9 cellular contexts compared by ENCODE assay signal in the genomic region with DNA sequence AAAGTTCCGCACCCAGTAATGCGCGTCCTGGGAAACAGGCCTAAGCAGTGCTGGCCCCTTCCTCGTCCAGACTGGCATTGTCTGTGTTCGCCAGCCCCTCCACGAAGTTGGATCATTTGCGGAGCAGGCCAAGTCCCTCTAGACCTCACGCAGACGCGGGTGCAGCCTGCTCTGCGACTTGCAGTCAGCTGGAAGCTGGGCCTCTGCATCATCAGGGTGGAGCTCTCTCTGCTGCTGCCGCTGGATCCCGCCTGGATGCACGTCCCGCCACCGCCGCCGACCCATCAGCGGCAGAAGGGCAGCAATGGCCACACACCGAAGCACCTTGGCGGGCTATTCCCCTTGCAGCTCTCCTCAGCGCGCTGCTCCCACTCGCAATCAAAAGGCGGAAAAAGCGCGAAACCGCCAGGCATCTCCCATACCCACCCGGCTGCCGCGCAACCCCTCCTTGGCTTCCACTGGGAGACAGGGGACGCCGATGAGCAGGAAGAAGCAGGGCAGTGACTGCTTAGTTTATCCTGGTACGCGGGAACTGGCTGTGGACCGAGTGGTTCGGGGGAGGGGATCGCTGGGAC. TPM values are rescaled to one million over a fixed set of nuclear protein-coding genes. Genes with fewer than 3 reads are reported as not detected.
A peak's percentile ranks its signal among the peaks of the same experiment; 100 is the strongest.
DNase-seq lines count a peak whose midpoint lies in the region; ATAC-seq, FAIRE-seq and TF ChIP-seq lines count a peak whose summit lies in the region.
"Had no signal": no experiment of that assay in that cellular context is flagged by ENCODE, and none has a peak within 500 bp of the region (broad histone marks: within the 10 kb centered on the region; RNA-seq: fewer than 3 reads in every experiment).

No MANE protein-coding gene starts in this region.

- H2BK120ac ChIP-seq in H1 (replicated peaks; ENCODE audit: low read depth, low read length) (no peak overlapping the region), mesendoderm (ENCODE audit: low read depth, low read length) (no peak overlapping the region)

- H3K79me1 ChIP-seq in H1 (ENCODE audit: low read depth, low read length) (no peaks in the 10 kb centered on the region), mesendoderm (ENCODE audit: low read length) (no peaks in the 10 kb centered on the region)

- no peak overlapping the region for H3K27ac Mint-ChIP-seq in activated CD8-positive, alpha-beta memory T cell treated with anti-CD3 and anti-CD28 coated beads, Interleukin-2, amount 10 ng/mL, durations not matched to agents 7 days and 5 days

- DNase-seq in AG04450 (ENCODE audit: low read depth, low spot score) (no peak), MG63 (peak; percentile 75), H1 (ENCODE audit: low read depth in 1 of 2, low spot score in 2 of 2) (peak in 1 of 2 experiments; percentile 80), mesendoderm (peak; percentile 78)
- DNase-seq in activated CD8-positive, alpha-beta memory T cell treated with anti-CD3 and anti-CD28 coated beads, Interleukin-2, amount 10 ng/mL, durations not matched to agents 7 days and 5 days: no peak
- DNase-seq in activated CD4-positive, alpha-beta T cell treated with anti-CD3 and anti-CD28 coated beads for 1 hour: no peak

- no peaks in the 10 kb centered on the region for H3K36me3 ChIP-seq in MG63
- no peaks in the 10 kb centered on the region for H3K36me3 ChIP-seq in H1 (ENCODE audit: control insufficient read depth in 2 of 4, insufficient read depth in 4 of 4, low read length in 3 of 4)
- no peaks in the 10 kb centered on the region for H3K36me3 ChIP-seq in mesendoderm (ENCODE audit: control insufficient read depth, insufficient read depth, low read length)

- no peak overlapping the region for H3K4me3 Mint-ChIP-seq in activated CD8-positive, alpha-beta memory T cell treated with anti-CD3 and anti-CD28 coated beads, Interleukin-2, amount 10 ng/mL, durations not matched to agents 7 days and 5 days

- CTCF ChIA-PET in AG04450 (lab: Charles Lee): interaction anchor here (0.9 to 3.3 kb wide), 12 partner anchors 9 to 276 kb away, joined by 3 to 20 read pairs (median 6); no protein-coding TSS in a partner anchor
- CTCF ChIA-PET in H1 (lab: Charles Lee; ENCODE audit: partially characterized antibody): interaction anchor here (1.0 to 7.4 kb wide), 11 partner anchors 11 to 380 kb away, joined by 3 to 96 read pairs (median 7); no protein-coding TSS in a partner anchor
- CTCF ChIA-PET in activated CD8-positive, alpha-beta memory T cell treated with anti-CD3 and anti-CD28 coated beads, Interleukin-2, amount 10 ng/mL, durations not matched to agents 7 days and 5 days (lab: Charles Lee): no interaction called here

- peaks cover 75% of the 10 kb centered on the region for H3K27me3 Mint-ChIP-seq in activated CD8-positive, alpha-beta memory T cell treated with anti-CD3 and anti-CD28 coated beads, Interleukin-2, amount 10 ng/mL, durations not matched to agents 7 days and 5 days

- peak overlapping the region; percentile 78; the same call in 1 of the 2 replicates for H2BK12ac ChIP-seq in H1 (ENCODE audit: low read depth, low read length)

- peak overlapping the region; percentile 13 for H3K4ac ChIP-seq in H1 (replicated peaks; ENCODE audit: insufficient read length, low read depth, low read length)
- H3K4ac ChIP-seq in mesendoderm (ENCODE audit: low read depth, low read length): no peak overlapping the region

- peak overlapping the region; percentile 84 to 86 for H3K4me2 ChIP-seq in H1 (ENCODE audit: insufficient read depth in 1 of 2, low read depth in 2 of 2, low read length in 2 of 2)
- H3K4me2 ChIP-seq in mesendoderm (ENCODE audit: low read length): peak overlapping the region; percentile 57

- TF ChIP-seq RAD21 in H1 (IDR thresholded peaks at IDR 0.05 in 1 of 2, conservative IDR thresholded peaks at IDR 0.05 in 1 of 2; ENCODE audit: low read depth in 2 of 2, low read length in 2 of 2): no peak

- no peak for ATAC-seq in activated CD8-positive, alpha-beta memory T cell treated with anti-CD3 and anti-CD28 coated beads, Interleukin-2, amount 10 ng/mL, durations not matched to agents 7 days and 5 days
- ATAC-seq in HG03045 (IDR thresholded peaks at IDR 0.05; ENCODE audit: unreplicated experiment) (no peak), HG03457 (IDR thresholded peaks at IDR 0.05; ENCODE audit: unreplicated experiment) (no peak)

- POLR2A ChIA-PET in AG04450 (lab: Yijun Ruan, JAX): interaction anchor here (1.0 to 1.4 kb wide), 3 partner anchors 21 to 711 kb away, joined by 3 to 6 read pairs (median 4); no protein-coding TSS in a partner anchor
- POLR2A ChIA-PET in H1 (lab: Charles Lee; ENCODE audit: partially characterized antibody): interaction anchor here (0.9 to 2.2 kb wide), 7 partner anchors 18 to 251 kb away, joined by 3 to 18 read pairs (median 4); a partner anchor contains a TSS

- H3K4me1 Mint-ChIP-seq in activated CD8-positive, alpha-beta memory T cell treated with anti-CD3 and anti-CD28 coated beads, Interleukin-2, amount 10 ng/mL, durations not matched to agents 7 days and 5 days: no peaks in the 10 kb centered on the region

- H3K27me3 ChIP-seq in AG04450 (ENCODE audit: control insufficient read depth, insufficient read depth, low read length): no peaks in the 10 kb centered on the region
- H3K27me3 ChIP-seq in MG63: no peaks in the 10 kb centered on the region
- peaks cover 4 to 12% (median 10%) of the 10 kb centered on the region in 4 experiments; a peak in 6 of 7 replicates for H3K27me3 ChIP-seq in H1 (replicated peaks in 1 of 4; ENCODE audit: control insufficient read depth in 3 of 4, extremely low read depth in 1 of 4, insufficient read depth in 3 of 4, low read length in 3 of 4)
- H3K27me3 ChIP-seq in mesendoderm (ENCODE audit: insufficient read depth, low read length, poor library complexity): no peaks in the 10 kb centered on the region

- H4K91ac ChIP-seq in H1 (replicated peaks; ENCODE audit: insufficient read length, low read length): peak overlapping the region; percentile 37

- no peak for TF ChIP-seq EP300 in H1 (IDR thresholded peaks at IDR 0.05; ENCODE audit: borderline replicate concordance in 1 of 2, low read depth in 2 of 2, low read length in 2 of 2)

- H4K8ac ChIP-seq in H1 (ENCODE audit: extremely low read depth, insufficient read depth, low read length): peak overlapping the region; percentile 93; the same call in 1 of the 2 replicates
- H4K8ac ChIP-seq in mesendoderm (ENCODE audit: low read depth, low read length): no peak overlapping the region

- H3K14ac ChIP-seq in H1 (ENCODE audit: insufficient read length): no peak overlapping the region

- H3K18ac ChIP-seq in H1 (ENCODE audit: extremely low read depth, low read length): peak overlapping the region; percentile 97; the same call in 1 of the 2 replicates
- H3K18ac ChIP-seq in mesendoderm (ENCODE audit: low read length): no peak overlapping the region

- no peaks in the 10 kb centered on the region for H3K9me3 Mint-ChIP-seq in activated CD8-positive, alpha-beta memory T cell treated with anti-CD3 and anti-CD28 coated beads, Interleukin-2, amount 10 ng/mL, durations not matched to agents 7 days and 5 days (ENCODE audit: low read depth)

- no peaks in the 10 kb centered on the region for H3K36me3 Mint-ChIP-seq in activated CD8-positive, alpha-beta memory T cell treated with anti-CD3 and anti-CD28 coated beads, Interleukin-2, amount 10 ng/mL, durations not matched to agents 7 days and 5 days

- H2AFZ ChIP-seq in H1 (ENCODE audit: low read length): peak overlapping the region; percentile 97

- H3K23ac ChIP-seq in H1 (ENCODE audit: insufficient read length) (no peak overlapping the region), mesendoderm (ENCODE audit: low read length) (peak overlapping the region; percentile 56)

- H4K5ac ChIP-seq in H1 (ENCODE audit: insufficient read length, low read depth, low read length) (peak overlapping the region; percentile 37), mesendoderm (ENCODE audit: low read length) (no peak overlapping the region)

- peaks cover 10% of the 10 kb centered on the region for H3K23me2 ChIP-seq in H1 (ENCODE audit: low read depth, low read length)

- H3K56ac ChIP-seq in H1 (replicated peaks; ENCODE audit: insufficient read length, low read depth, low read length): no peak overlapping the region
- H3K56ac ChIP-seq in mesendoderm (ENCODE audit: low read length): peak overlapping the region; percentile 84

- peak overlapping the region; percentile 26; the same call in 1 of the 2 replicates for H2BK5ac ChIP-seq in H1 (ENCODE audit: low read depth, low read length)
- no peak overlapping the region for H2BK5ac ChIP-seq in mesendoderm (ENCODE audit: low read length)

- FAIRE-seq in H1 (lab: Jason Lieb, UNC): no peak

- peaks cover 0 to 5% (median 2%) of the 10 kb centered on the region in 4 experiments; a peak in 4 of 7 replicates for H3K4me1 ChIP-seq in H1 (replicated peaks in 1 of 4; ENCODE audit: control insufficient read depth in 3 of 4, insufficient read depth in 4 of 4, low read length in 3 of 4)
- no peaks in the 10 kb centered on the region for H3K4me1 ChIP-seq in mesendoderm (ENCODE audit: control insufficient read depth, low read depth, low read length)

- TF ChIP-seq CTCF in AG04450 (IDR thresholded peaks at IDR 0.05; ENCODE audit: low read depth, low read length) (peak; percentile 37), H1 (IDR thresholded peaks at IDR 0.05; ENCODE audit: control extremely low read depth in 1 of 3, insufficient read depth in 1 of 3, low read depth in 1 of 3, low read length in 3 of 3) (no peak)

- no peak overlapping the region for H2AK5ac ChIP-seq in H1 (ENCODE audit: low read depth, low read length)
- no peak overlapping the region for H2AK5ac ChIP-seq in mesendoderm (ENCODE audit: low read length)

- no peak overlapping the region for H2BK20ac ChIP-seq in H1 (ENCODE audit: low read length)

- H3K9ac ChIP-seq in H1 (replicated peaks in 1 of 4; ENCODE audit: extremely low read depth in 1 of 4, low read depth in 3 of 4, low read length in 3 of 4): peak overlapping the region; percentile 41 to 74 (median 70)
- peak overlapping the region; percentile 71 for H3K9ac ChIP-seq in mesendoderm (ENCODE audit: low read length)

- no peaks in the 10 kb centered on the region for H4K20me1 ChIP-seq in H1 (replicated peaks in 1 of 2; ENCODE audit: control insufficient read depth in 1 of 2, insufficient read depth in 2 of 2, low read length in 2 of 2)

- 0 out of 4 replicates have a peak, but pooled peaks cover 0 to 7% of the 10 kb centered on the region in 2 experiments for H3K79me2 ChIP-seq in H1 (ENCODE audit: control insufficient read depth in 1 of 2, insufficient read depth in 2 of 2, low read length in 2 of 2)
- H3K79me2 ChIP-seq in mesendoderm (ENCODE audit: control insufficient read depth, insufficient read depth, low read length): no peaks in the 10 kb centered on the region

- WGBS in H1 (ENCODE audit: extremely low coverage in 1 of 2, insufficient coverage in 1 of 2, insufficient read length in 1 of 2, insufficient replicate concordance in 2 of 2, low coverage in 1 of 2, low lambda C conversion rate in 2 of 2, missing lambda C conversion rate in 1 of 2), 2 experiments: 4% methylated on average over 37 of the region's 38 CpGs; no CpG with 5 or more reads in 1 of the 2 experiments
- no CpG with 5 or more reads among the region's 38 CpGs for WGBS in mesendoderm (ENCODE audit: extremely low coverage, insufficient coverage, low lambda C conversion rate)

- H3K4me3 ChIP-seq in AG04450 (ENCODE audit: low read depth, low read length) (peak overlapping the region; percentile 75), MG63 (peak overlapping the region; percentile 59), H1 (ENCODE audit: extremely low read depth in 1 of 4, insufficient read depth in 2 of 4, low read depth in 3 of 4, low read length in 4 of 4) (peak overlapping the region; percentile 75 to 93 (median 76)), mesendoderm (ENCODE audit: low read length) (peak overlapping the region; percentile 51)

- H3K27ac ChIP-seq in AG04450 (ENCODE audit: low read depth, low read length): peak overlapping the region; percentile 65
- no peak overlapping the region for H3K27ac ChIP-seq in H1 (ENCODE audit: low read depth, low read length)
- H3K27ac ChIP-seq in mesendoderm (ENCODE audit: low read depth, low read length): no peak overlapping the region

- TF ChIP-seq POLR2A in H1 (IDR thresholded peaks at IDR 0.05; ENCODE audit: control extremely low read depth in 1 of 2, low read depth in 2 of 2, low read length in 2 of 2): no peak; a peak in 1 of 3 replicates

- H2BK15ac ChIP-seq in H1 (ENCODE audit: low read length) (peak overlapping the region; percentile 73; the same call in 1 of the 2 replicates), mesendoderm (replicated peaks; ENCODE audit: low read depth) (no peak overlapping the region)

- H3K9me3 ChIP-seq in AG04450 (ENCODE audit: control insufficient read depth, insufficient read depth, low read length) (no peaks in the 10 kb centered on the region), MG63 (no peaks in the 10 kb centered on the region), H1 (ENCODE audit: insufficient read depth in 2 of 2, low read depth in 1 of 2, low read length in 1 of 2) (no peaks in the 10 kb centered on the region)

RNA-seq across cellular contexts. Expression of a gene that starts 34.1 kb away (rescaled TPM):
- polyA plus RNA-seq in AG04450 (2011; rRNA removed) (0.29 and 0.30 TPM in 2 replicates), H1 (2011; rRNA removed) (5.2 and 8.6 TPM in 2 replicates)
- polyA minus RNA-seq in AG04450 (2011; rRNA and poly(A)+ RNA removed): 0.37 and 0.74 TPM in 2 replicates
- not detected in 2 replicates for total RNA-seq in MG63 (2014; rRNA removed; shearing (Covaris generic); ENCODE audit: low replicate concordance)
- total RNA-seq in H1 (2021; fragmentation: NEBNext Ultra II Directional; extraction: Animal tissue kit (Norgen Biotek cat#: 25700)): 10.7 and 11.5 TPM in 2 replicates
- polyA plus RNA-seq in H1 (2011; cell fraction: cytosol; rRNA removed): 12.8 TPM
- polyA plus RNA-seq in H1 (2011; cell fraction: nucleus; rRNA removed): 5.0 TPM
- 10.5 to 17.3 TPM (median 11.4 TPM) in 4 replicates for polyA plus RNA-seq in H1 (2012, experiment 1 of 2)
- 2.5 TPM for polyA plus RNA-seq in H1 (2012, experiment 2 of 2)
- 7.4 TPM for polyA plus RNA-seq in H1 (2013, experiment 1 of 2)
- polyA plus RNA-seq in H1 (2013, experiment 2 of 2): 8.1 TPM
- 16.0 and 17.7 TPM in 2 replicates for polyA minus RNA-seq in H1 (2011; rRNA and poly(A)+ RNA removed)
- polyA minus RNA-seq in H1 (2011; cell fraction: cytosol; rRNA and poly(A)+ RNA removed): 6.9 TPM
- 13.4 TPM for polyA minus RNA-seq in H1 (2011; cell fraction: nucleus; rRNA and poly(A)+ RNA removed)
- 3.5 TPM for polyA plus RNA-seq in mesendoderm (2013, experiment 1 of 2)
- polyA plus RNA-seq in mesendoderm (2013, experiment 2 of 2): 3.5 TPM
- total RNA-seq in activated CD8-positive, alpha-beta memory T cell treated with anti-CD3 and anti-CD28 coated beads, Interleukin-2, amount 10 ng/mL, durations not matched to agents 7 days and 5 days: not detected
- total RNA-seq: NCI-H460 had no signal

Comparison
In these comparisons a context has a peak if more than half of its experiments do, and no peak if none do; other contexts are left out.
1. DNase-seq: peak in MG63 (single experiment) and mesendoderm (single experiment); none in AG04450 (single experiment), activated CD8-positive, alpha-beta memory T cell treated with anti-CD3 and anti-CD28 coated beads, Interleukin-2, amount 10 ng/mL, durations not matched to agents 7 days and 5 days (single experiment) and activated CD4-positive, alpha-beta T cell treated with anti-CD3 and anti-CD28 coated beads for 1 hour (single experiment).
2. RNA of a gene that starts 34.1 kb away (total RNA-seq): 10.7 to 11.5 TPM in H1; not detected in MG63 and not detected in activated CD8-positive, alpha-beta memory T cell treated with anti-CD3 and anti-CD28 coated beads, Interleukin-2, amount 10 ng/mL, durations not matched to agents 7 days and 5 days; every median in the first group is over 10 times any median in the second.
3. Peak in every context shown above with its lines, with median percentiles within 50 percentile points of each other: H3K4me3 ChIP-seq.